In genomic region chr1:219812491-219813221, GRCh38 we compare ENCODE assay signal across 8 cellular contexts.
DNase-seq lines count a peak whose midpoint lies in the region; TF ChIP-seq lines count a peak whose summit lies in the region.

No MANE protein-coding gene starts in this region.

- no peak overlapping the region for H2AFZ ChIP-seq in PC-9

- TF ChIP-seq CTCF in GM12873 (IDR thresholded peaks at IDR 0.05; ENCODE audit: insufficient read depth, low read depth, low read length, missing control alignments) (peak; percentile 82), HFF-Myc (IDR thresholded peaks at IDR 0.05; ENCODE audit: low read depth, low read length, missing control alignments) (peak; percentile 89), PC-9 (conservative IDR thresholded peaks at IDR 0.05) (peak; percentile 93), endodermal cell (conservative IDR thresholded peaks at IDR 0.05) (peak; percentile 95)

- 23 to 25% methylated on average over 3 to 4 of the region's 4 CpGs for WGBS in endodermal cell (ENCODE audit: insufficient coverage in 1 of 2, insufficient read length in 1 of 2), 2 experiments

- no peaks in the 10 kb centered on the region for H3K9me2 ChIP-seq in PC-9 (ENCODE audit: insufficient read depth)

- H3K27me3 ChIP-seq in PC-9 (ENCODE audit: insufficient read depth, low read depth) (peaks cover 5% of the 10 kb centered on the region; the same call in 1 of the 2 replicates), endodermal cell (ENCODE audit: control insufficient read depth, insufficient read depth, low read length, poor library complexity, severe bottlenecking) (peaks cover 57% of the 10 kb centered on the region)

- no peaks in the 10 kb centered on the region for H3K36me3 ChIP-seq in PC-9 (ENCODE audit: low read depth)
- no peaks in the 10 kb centered on the region for H3K36me3 ChIP-seq in endodermal cell (ENCODE audit: control insufficient read depth, insufficient read depth, low read length)

- H3K9me3 Mint-ChIP-seq in endodermal cell: no peaks in the 10 kb centered on the region

- BruUV-seq in PC-9 (replicated peaks; lab: Mats Ljungman, UMichigan): no TSS peak

- no peaks in the 10 kb centered on the region for H3K79me2 ChIP-seq in PC-9 (ENCODE audit: low read depth)

- H3K9me3 ChIP-seq in PC-9 (ENCODE audit: insufficient read depth, low read depth) (no peaks in the 10 kb centered on the region), endodermal cell (ENCODE audit: control insufficient read depth, low read length) (no peaks in the 10 kb centered on the region)

- H3K27me3 Mint-ChIP-seq in endodermal cell (ENCODE audit: insufficient read depth): peaks cover 39% of the 10 kb centered on the region

- H4K20me1 ChIP-seq in PC-9 (ENCODE audit: insufficient read depth): no peaks in the 10 kb centered on the region

- no peaks in the 10 kb centered on the region for H3K4me1 Mint-ChIP-seq in endodermal cell

- CTCF ChIA-PET in PC-9 (lab: Charles Lee): interaction anchor here (1.5 kb wide), 1 partner anchor 1483 kb away, joined by 10 read pairs; no protein-coding TSS in a partner anchor

- no peak overlapping the region for H3K27ac ChIP-seq in PC-9
- no peak overlapping the region for H3K27ac ChIP-seq in endodermal cell (ENCODE audit: low read depth, low read length)

- no peak overlapping the region for H3K27ac Mint-ChIP-seq in endodermal cell

- H3F3A ChIP-seq in PC-9 (ENCODE audit: insufficient read depth, low read depth): no peaks in the 10 kb centered on the region

- no peaks in the 10 kb centered on the region for H3K4me1 ChIP-seq in PC-9 (replicated peaks; ENCODE audit: insufficient read depth)
- H3K4me1 ChIP-seq in endodermal cell (ENCODE audit: control insufficient read depth, insufficient read depth, low read length): no peaks in the 10 kb centered on the region

- H3K9ac ChIP-seq in endodermal cell (ENCODE audit: extremely low read depth, low read length, poor library complexity, severe bottlenecking): no peak overlapping the region

- H3K4me3 Mint-ChIP-seq in endodermal cell: no peak overlapping the region

- no peak overlapping the region for H3K4me2 ChIP-seq in PC-9

- H3K36me3 Mint-ChIP-seq in endodermal cell (ENCODE audit: low read depth): no peaks in the 10 kb centered on the region

- POLR2A ChIA-PET in PC-9 (lab: Charles Lee; ENCODE audit: unreplicated experiment): interaction anchor here (0.7 kb wide), 1 partner anchor 1468 kb away, joined by 6 read pairs; the partner anchor contains the start of gene TGFB2

- DNase-seq in 8988T (peak; percentile 35), HFF-Myc (ENCODE audit: extremely low read depth, low read depth) (no peak), M059J (ENCODE audit: low read depth) (peak; percentile 65), PC-9 (peak; percentile 45 to 67), endodermal cell (peak; percentile 82), medulla oblongata (ENCODE audit: extremely low spot score) (peak; percentile 91), posterior vena cava (ENCODE audit: low spot score) (no peak)

- intact Hi-C loops in PC-9 (cut with micrococcal nuclease; ENCODE audit: unreplicated experiment) (loop anchor here (1.0 to 5.0 kb wide), 3 partner anchors 245 to 1482 kb away; no protein-coding TSS in a partner anchor), posterior vena cava (cut with DNase I) (loop anchor here in 1 of 2 donors (10.0 kb wide), 1 partner anchor 148 kb away; no protein-coding TSS in a partner anchor)

- H3K4me3 ChIP-seq in HFF-Myc (replicated peaks; ENCODE audit: low read depth, low read length) (no peak overlapping the region), PC-9 (no peak overlapping the region), endodermal cell (ENCODE audit: low read length) (no peak overlapping the region)

Comparison
In these comparisons a context has a peak if more than half of its experiments do, and no peak if none do; other contexts are left out.
1. DNase-seq: peak in 8988T (single experiment), M059J (single experiment), PC-9 (2 of 2), endodermal cell (single experiment) and medulla oblongata (single experiment); none in HFF-Myc (single experiment) and posterior vena cava (single experiment).
2. Peak in every context shown above with its lines, with median percentiles within 50 percentile points of each other: CTCF ChIP-seq.